In the genomic region with DNA sequence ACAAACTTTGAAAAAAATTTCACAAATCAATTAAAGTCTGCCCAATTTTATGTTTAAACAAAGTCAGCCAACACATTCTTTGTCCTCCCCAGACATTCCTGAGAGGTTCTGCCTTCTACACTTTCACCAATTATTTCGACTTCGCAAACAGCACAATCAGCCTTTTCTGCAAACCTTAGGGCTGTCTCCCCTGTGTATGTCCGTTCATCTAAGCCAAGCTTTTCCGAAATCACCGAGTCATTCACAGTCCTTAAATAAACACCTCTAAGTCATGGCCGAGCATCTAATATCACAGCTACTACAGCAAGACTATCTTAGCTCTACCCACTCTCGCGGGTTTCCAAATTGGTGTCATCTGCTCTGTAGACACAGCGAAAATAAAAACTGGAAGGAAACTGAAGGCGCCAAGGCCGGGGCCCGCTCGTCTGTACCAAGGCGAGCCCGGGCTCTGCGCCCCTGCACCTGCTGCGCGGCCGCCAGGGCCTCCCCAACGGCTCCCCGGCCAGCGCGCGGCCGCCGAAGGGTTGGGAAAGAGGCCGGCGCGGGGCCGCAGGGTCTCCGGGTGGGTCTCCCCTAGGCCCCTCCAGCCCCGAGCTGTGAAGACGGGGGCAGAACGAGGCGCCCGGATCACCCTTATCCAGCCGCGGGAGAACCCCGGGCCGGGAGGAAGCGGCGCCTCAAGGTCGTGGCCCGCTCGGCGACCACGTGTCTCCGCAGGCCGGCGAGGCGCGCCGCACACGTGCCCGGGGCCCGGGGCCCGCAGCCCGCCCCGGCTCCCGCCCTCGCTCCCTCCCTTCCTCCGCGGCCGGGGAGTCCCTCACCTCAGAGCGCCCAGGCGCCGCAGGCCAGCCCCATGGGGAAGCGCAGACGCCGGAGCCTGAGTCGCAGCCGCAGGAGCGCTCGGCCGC, we compare ENCODE assay signal across 8 cellular contexts. TPM values are rescaled to one million over a fixed set of nuclear protein-coding genes. Genes with fewer than 3 reads are reported as not detected.
DNase-seq lines count a peak whose midpoint lies in the region; ATAC-seq, FAIRE-seq and TF ChIP-seq lines count a peak whose summit lies in the region.

No MANE protein-coding gene starts in this region.

- H3K4me2 ChIP-seq in osteoblast (ENCODE audit: insufficient read depth, low read length) = peak overlapping the region; percentile 76

- peaks cover 3% of the 10 kb centered on the region for H3K27me3 Mint-ChIP-seq in glutamatergic neuron (ENCODE audit: unreplicated experiment)

- H3K27me3 ChIP-seq in osteoblast (ENCODE audit: insufficient read depth, low read length) = no peaks in the 10 kb centered on the region

- H3K4me3 Mint-ChIP-seq in glutamatergic neuron (ENCODE audit: unreplicated experiment) = peak overlapping the region; percentile 94

- H3K4me3 ChIP-seq in osteoblast (ENCODE audit: insufficient read depth, low read length) = peak overlapping the region; percentile 72

- H3K9me3 Mint-ChIP-seq in glutamatergic neuron (ENCODE audit: unreplicated experiment) = peaks cover 5% of the 10 kb centered on the region

- H3K4me1 Mint-ChIP-seq in glutamatergic neuron (ENCODE audit: low read depth, unreplicated experiment) = peaks cover 4% of the 10 kb centered on the region

- H3K79me2 ChIP-seq in osteoblast (ENCODE audit: insufficient read depth, low read length) = peaks cover 48% of the 10 kb centered on the region

- H3K36me3 ChIP-seq in osteoblast (ENCODE audit: insufficient read depth, low read length) = peaks cover 27% of the 10 kb centered on the region

- no peak overlapping the region for H2AFZ ChIP-seq in osteoblast (ENCODE audit: low read length)

- peak; percentile 45 for ATAC-seq in HG02840 (IDR thresholded peaks at IDR 0.05; ENCODE audit: low FRiP score, unreplicated experiment)

- H3K27ac Mint-ChIP-seq in glutamatergic neuron (ENCODE audit: unreplicated experiment) = peak overlapping the region; percentile 45

- peaks cover 29% of the 10 kb centered on the region for H4K20me1 ChIP-seq in osteoblast (ENCODE audit: insufficient read depth, low read length)

- no peak; the same call in 1 of the 2 replicates for TF ChIP-seq POLR2A in GM12891 (IDR thresholded peaks at IDR 0.05; ENCODE audit: low read depth, low read length)

- peaks cover 32% of the 10 kb centered on the region for H3K4me1 ChIP-seq in osteoblast (ENCODE audit: insufficient read depth, low read length)

- peak; percentile 57 for FAIRE-seq in GM12891 (lab: Jason Lieb, UNC)

- H3K9me3 ChIP-seq in osteoblast (ENCODE audit: low read depth, low read length) = no peaks in the 10 kb centered on the region

- TF ChIP-seq CTCF in glutamatergic neuron (IDR thresholded peaks at IDR 0.05; ENCODE audit: partially characterized antibody, unreplicated experiment) (no peak), osteoblast (IDR thresholded peaks at IDR 0.05; ENCODE audit: extremely low read depth, low read depth, low read length) (no peak)

- DNase-seq in A172 (ENCODE audit: low spot score) (peak; percentile 40), GM12891 (ENCODE audit: insufficient read length, low spot score) (peak; percentile 43), NCI-H146 treated with DMSO at 0.1 percent for 48 hours (lab: John Stamatoyannopoulos, UW; ENCODE audit: unreplicated experiment) (peak; percentile 17), glutamatergic neuron (peak; percentile 43), osteoblast (ENCODE audit: insufficient read length, low spot score, missing footprints) (no peak), foreskin melanocyte (no peak)
- DNase-seq in activated naive CD4-positive, alpha-beta T cell treated with Interleukin-2 at 50 U/mL for 16 hours = peak; percentile 56

- H3K36me3 Mint-ChIP-seq in glutamatergic neuron (ENCODE audit: unreplicated experiment) = no peaks in the 10 kb centered on the region

- peak overlapping the region; percentile 72 for H3K27ac ChIP-seq in osteoblast (ENCODE audit: low read depth, low read length)

TF ChIP-seq in GM12891, 5 proteins besides CTCF, POLR2A, EP300 and RAD21:
- TF ChIP-seq POLR2AphosphoS5 (IDR thresholded peaks at IDR 0.05; ENCODE audit: low read depth, low read length) = no peak
- TF ChIP-seq SPI1 (IDR thresholded peaks at IDR 0.05; ENCODE audit: low read depth, low read length) = peak; percentile 42

RNA-seq across cellular contexts. Expression of a gene that starts 0.6 kb away (rescaled TPM):
- 308 and 372 TPM in 2 replicates for total RNA-seq in A172 (2014; rRNA removed; shearing (Covaris generic))
- 107 TPM for polyA plus RNA-seq in GM12891 (2012; ENCODE audit: low read depth, missing spikeins)
- total RNA-seq in glutamatergic neuron (ENCODE audit: unreplicated experiment) (88.0 TPM), osteoblast (106 and 109 TPM in 2 replicates)

Comparison
In these comparisons a context has a peak if more than half of its experiments do, and no peak if none do; other contexts are left out.
1. DNase-seq: peak in A172 (single experiment), GM12891 (single experiment), NCI-H146 treated with DMSO at 0.1 percent for 48 hours (single experiment), activated naive CD4-positive, alpha-beta T cell treated with Interleukin-2 at 50 U/mL for 16 hours (single experiment) and glutamatergic neuron (single experiment); none in osteoblast (single experiment) and foreskin melanocyte (single experiment).